ENCODE assay signal across 10 cellular contexts in genomic region chr1:29655945-29656866, GRCh38.
DNase-seq lines count a peak whose midpoint lies in the region; ATAC-seq and TF ChIP-seq lines count a peak whose summit lies in the region.
"Had no signal": no experiment of that assay in that cellular context is flagged by ENCODE, and none has a peak within 500 bp of the region (broad histone marks: within the 10 kb centered on the region; RNA-seq: fewer than 3 reads in every experiment).

No MANE protein-coding gene starts in this region.

- H3K4me2 ChIP-seq in OCI-LY7 (ENCODE audit: low read length): no peak overlapping the region

- H3K79me2 ChIP-seq in OCI-LY7 (ENCODE audit: insufficient read depth, low read depth, low read length): no peaks in the 10 kb centered on the region

- intact Hi-C loops in OCI-LY7 (cut with micrococcal nuclease; ENCODE audit: unreplicated experiment): no loop called here

- H3K9me3 ChIP-seq in OCI-LY7 (ENCODE audit: low read length): 0 out of 2 replicates have a peak, but pooled peaks cover 7% of the 10 kb centered on the region

- H3K36me3 ChIP-seq in OCI-LY7 (ENCODE audit: insufficient read depth, low read length): no peaks in the 10 kb centered on the region

- no peak overlapping the region for H3K27ac Mint-ChIP-seq in stimulated activated naive CD8-positive, alpha-beta T cell treated with anti-CD3 and anti-CD28 coated beads, Interleukin-15, amount 100 ng/mL, for 72 hours
- H3K27ac Mint-ChIP-seq in activated naive CD8-positive, alpha-beta T cell treated with anti-CD3 and anti-CD28 coated beads, Interleukin-2, amount 50 U/mL, for 24 hours: no peak overlapping the region

- no peak overlapping the region for H3K4me3 Mint-ChIP-seq in stimulated activated naive CD8-positive, alpha-beta T cell treated with anti-CD3 and anti-CD28 coated beads, Interleukin-15, amount 100 ng/mL, for 72 hours
- H3K4me3 Mint-ChIP-seq in activated naive CD8-positive, alpha-beta T cell treated with anti-CD3 and anti-CD28 coated beads, Interleukin-2, amount 50 U/mL, for 24 hours: no peak overlapping the region

- H3K4me1 Mint-ChIP-seq in stimulated activated naive CD8-positive, alpha-beta T cell treated with anti-CD3 and anti-CD28 coated beads, Interleukin-15, amount 100 ng/mL, for 72 hours: no peaks in the 10 kb centered on the region
- H3K4me1 Mint-ChIP-seq in activated naive CD8-positive, alpha-beta T cell treated with anti-CD3 and anti-CD28 coated beads, Interleukin-2, amount 50 U/mL, for 24 hours: no peaks in the 10 kb centered on the region

- no peak overlapping the region for H2AFZ ChIP-seq in OCI-LY7 (ENCODE audit: low read length)

- H3K9me3 Mint-ChIP-seq in stimulated activated naive CD8-positive, alpha-beta T cell treated with anti-CD3 and anti-CD28 coated beads, Interleukin-15, amount 100 ng/mL, for 72 hours: peaks cover 5 to 13% of the 10 kb centered on the region in 2 donors
- H3K9me3 Mint-ChIP-seq in activated naive CD8-positive, alpha-beta T cell treated with anti-CD3 and anti-CD28 coated beads, Interleukin-2, amount 50 U/mL, for 24 hours: peaks cover 3% of the 10 kb centered on the region

- no peak for DNase-seq in stimulated activated naive CD8-positive, alpha-beta T cell treated with anti-CD3 and anti-CD28 coated beads, Interleukin-15, Interleukin-2, amounts not matched to agents 100 U/mL and 50 U/mL, for 24 hours
- DNase-seq in stimulated activated naive CD8-positive, alpha-beta T cell treated with anti-CD3 and anti-CD28 coated beads, Interleukin-15, amount 100 ng/mL, for 72 hours: no peak
- peak; percentile 14 for DNase-seq in OCI-LY7 (ENCODE audit: low spot score)
- DNase-seq in fibroblast of villous mesenchyme (ENCODE audit: low read depth): peak; percentile 6
- no peak for DNase-seq in epidermal melanocyte (ENCODE audit: insufficient read length, low spot score)
- no peak for DNase-seq in NOMO-1 treated with dmso at 0.1 percent for 144 hours (lab: John Stamatoyannopoulos, UW; ENCODE audit: unreplicated experiment)
- no peak for DNase-seq in middle frontal gyrus (ENCODE audit: extremely low spot score, low spot score)
- no peak for DNase-seq in activated naive CD8-positive, alpha-beta T cell treated with anti-CD3 and anti-CD28 coated beads, Interleukin-2, amount 50 U/mL, for 24 hours
- DNase-seq: effector CD8-positive, alpha-beta T cell; NCI-H2081 treated with DMSO at 0.1 percent for 48 hours had no signal

- H3K27ac ChIP-seq in OCI-LY7 (ENCODE audit: low read depth, low read length, poor library complexity, severe bottlenecking): no peak overlapping the region

- TF ChIP-seq CTCF in OCI-LY7 (conservative IDR thresholded peaks at IDR 0.05; ENCODE audit: low read length): peak; percentile 73
- TF ChIP-seq CTCF in fibroblast of villous mesenchyme (IDR thresholded peaks at IDR 0.05; ENCODE audit: insufficient read depth, low read depth, low read length): peak; percentile 54

- no peaks in the 10 kb centered on the region for H3K9me2 ChIP-seq in OCI-LY7 (ENCODE audit: insufficient read depth, low read length)

- H3K27me3 Mint-ChIP-seq in stimulated activated naive CD8-positive, alpha-beta T cell treated with anti-CD3 and anti-CD28 coated beads, Interleukin-15, amount 100 ng/mL, for 72 hours: peaks cover 13% of the 10 kb centered on the region
- peaks cover 14% of the 10 kb centered on the region for H3K27me3 Mint-ChIP-seq in activated naive CD8-positive, alpha-beta T cell treated with anti-CD3 and anti-CD28 coated beads, Interleukin-2, amount 50 U/mL, for 24 hours

- no TSS peak for BruUV-seq in OCI-LY7 (replicated peaks; lab: Mats Ljungman, UMichigan)

- POLR2A ChIA-PET in OCI-LY7 (lab: Charles Lee): no interaction called here

- CTCF ChIA-PET in OCI-LY7 (lab: Charles Lee; ENCODE audit: unreplicated experiment): no interaction called here

- no peaks in the 10 kb centered on the region for H3K4me1 ChIP-seq in OCI-LY7 (ENCODE audit: insufficient read depth, low read length, poor library complexity, severe bottlenecking)

- peaks cover 2% of the 10 kb centered on the region for H3K36me3 Mint-ChIP-seq in activated naive CD8-positive, alpha-beta T cell treated with anti-CD3 and anti-CD28 coated beads, Interleukin-2, amount 50 U/mL, for 24 hours (ENCODE audit: low read depth)

- H4K20me1 ChIP-seq in OCI-LY7 (ENCODE audit: insufficient read depth, low read length): no peaks in the 10 kb centered on the region

- peak; percentile 52 for ATAC-seq in stimulated activated naive CD8-positive, alpha-beta T cell treated with anti-CD3 and anti-CD28 coated beads, Interleukin-15, Interleukin-2, amounts not matched to agents 100 U/mL and 50 U/mL, for 24 hours
- ATAC-seq in stimulated activated naive CD8-positive, alpha-beta T cell treated with anti-CD3 and anti-CD28 coated beads, Interleukin-15, amount 100 ng/mL, for 72 hours: no peak
- ATAC-seq in activated naive CD8-positive, alpha-beta T cell treated with anti-CD3 and anti-CD28 coated beads, Interleukin-2, amount 50 U/mL, for 24 hours: no peak

- no peak overlapping the region for H3K4me3 ChIP-seq in OCI-LY7 (ENCODE audit: low read depth, low read length, poor library complexity, severe bottlenecking)
- H3K4me3 ChIP-seq in fibroblast of villous mesenchyme (ENCODE audit: low read depth, low read length): no peak overlapping the region

Comparison
In these comparisons a context has a peak if more than half of its experiments do, and no peak if none do; other contexts are left out.
1. DNase-seq: peak in OCI-LY7 (single experiment) and fibroblast of villous mesenchyme (single experiment); none in stimulated activated naive CD8-positive, alpha-beta T cell treated with anti-CD3 and anti-CD28 coated beads, Interleukin-15, Interleukin-2, amounts not matched to agents 100 U/mL and 50 U/mL, for 24 hours (single experiment), stimulated activated naive CD8-positive, alpha-beta T cell treated with anti-CD3 and anti-CD28 coated beads, Interleukin-15, amount 100 ng/mL, for 72 hours (0 of 2), epidermal melanocyte (single experiment), NOMO-1 treated with dmso at 0.1 percent for 144 hours (single experiment), middle frontal gyrus (single experiment) and activated naive CD8-positive, alpha-beta T cell treated with anti-CD3 and anti-CD28 coated beads, Interleukin-2, amount 50 U/mL, for 24 hours (single experiment).